ENCODE assay signal across 18 cellular contexts in genomic region chr13:99257291-99257690, GRCh38. TPM values are rescaled to one million over a fixed set of nuclear protein-coding genes. Genes with fewer than 3 reads are reported as not detected.
DNase-seq lines count a peak whose midpoint lies in the region; ATAC-seq, FAIRE-seq and TF ChIP-seq lines count a peak whose summit lies in the region.
"Had no signal": no experiment of that assay in that cellular context is flagged by ENCODE, and none has a peak within 500 bp of the region (broad histone marks: within the 10 kb centered on the region; RNA-seq: fewer than 3 reads in every experiment).

No MANE protein-coding gene starts in this region.

- CTCF ChIA-PET in CD8-positive, alpha-beta memory T cell (lab: Charles Lee), result interaction anchor here (1.5 to 4.4 kb wide), 4 partner anchors 11 to 103 kb away, joined by 4 to 68 read pairs (median 13); partner anchors contain the start of gene UBAC2
- CTCF ChIA-PET in activated CD4-positive, alpha-beta memory T cell treated with anti-CD3 and anti-CD28 coated beads for 36 hours (lab: Charles Lee), result interaction anchor here (1.1 to 3.8 kb wide), 8 partner anchors 8 to 178 kb away, joined by 3 to 38 read pairs (median 6); no protein-coding TSS in a partner anchor
- CTCF ChIA-PET in naive thymus-derived CD4-positive, alpha-beta T cell (lab: Charles Lee), result interaction anchor here (0.7 to 2.9 kb wide), 10 partner anchors 9 to 81 kb away, joined by 3 to 17 read pairs (median 6); partner anchors contain the start of gene UBAC2

- peak overlapping the region in 5 of 8 donors; percentile 55 to 89 (median 72) for H3K27ac Mint-ChIP-seq in CD8-positive, alpha-beta memory T cell
- H3K27ac Mint-ChIP-seq in activated CD4-positive, alpha-beta memory T cell treated with anti-CD3 and anti-CD28 coated beads for 36 hours, result no peak overlapping the region
- peak overlapping the region in 7 of 9 donors; percentile 46 to 95 (median 92) for H3K27ac Mint-ChIP-seq in naive thymus-derived CD4-positive, alpha-beta T cell

- no peaks in the 10 kb centered on the region for H3K9me2 ChIP-seq in Karpas-422 (replicated peaks; ENCODE audit: insufficient read depth, low read length)

- H3K4me1 Mint-ChIP-seq in CD8-positive, alpha-beta memory T cell, result peaks cover 60 to 82% (median 74%) of the 10 kb centered on the region in 3 donors
- H3K4me1 Mint-ChIP-seq in activated CD4-positive, alpha-beta memory T cell treated with anti-CD3 and anti-CD28 coated beads for 36 hours (ENCODE audit: low read depth), result peaks cover 68% of the 10 kb centered on the region
- peaks cover 30 to 81% (median 61%) of the 10 kb centered on the region in 7 donors for H3K4me1 Mint-ChIP-seq in naive thymus-derived CD4-positive, alpha-beta T cell

- TF ChIP-seq CTCF in GM13976 (IDR thresholded peaks at IDR 0.05; ENCODE audit: borderline replicate concordance, control extremely low read depth, extremely low read depth, insufficient read depth, missing control alignments), result no peak

- peak overlapping the region; percentile 73 for H3K9ac ChIP-seq in Karpas-422 (ENCODE audit: low read length)

- peak overlapping the region; percentile 91 for H3K4me2 ChIP-seq in Karpas-422 (ENCODE audit: low read depth, low read length, poor library complexity, severe bottlenecking)

- no peak for ATAC-seq in naive thymus-derived CD4-positive, alpha-beta T cell
- ATAC-seq: right lobe of liver had no signal

- DNase-seq in CD8-positive, alpha-beta memory T cell, result no peak
- peak; percentile 77 for DNase-seq in Karpas-422
- DNase-seq in activated CD4-positive, alpha-beta memory T cell treated with anti-CD3 and anti-CD28 coated beads for 36 hours, result no peak
- peak in 1 of 9 donors; percentile 41 for DNase-seq in naive thymus-derived CD4-positive, alpha-beta T cell
- no peak for DNase-seq in GM13976 (ENCODE audit: low spot score)
- DNase-seq in H4 (ENCODE audit: low spot score), result no peak
- DNase-seq in HTR-8/SVneo (ENCODE audit: insufficient read length, low spot score), result no peak
- DNase-seq: activated CD4-positive, alpha-beta T cell treated with anti-CD3 and anti-CD28 coated beads for 48 hours; heart left ventricle; islet precursor cell; NCI-H1092 treated with DMSO at 0.1 percent for 48 hours; NCI-H774; occipital lobe; right lobe of liver; thyroid gland had no signal

- FAIRE-seq in HTR-8/SVneo (lab: Jason Lieb, UNC), result no peak
- FAIRE-seq: bronchial epithelial cell had no signal

- peaks cover 10 to 52% (median 22%) of the 10 kb centered on the region in 3 donors for H3K36me3 Mint-ChIP-seq in CD8-positive, alpha-beta memory T cell
- peaks cover 30% of the 10 kb centered on the region for H3K36me3 Mint-ChIP-seq in activated CD4-positive, alpha-beta memory T cell treated with anti-CD3 and anti-CD28 coated beads for 36 hours
- H3K36me3 Mint-ChIP-seq in naive thymus-derived CD4-positive, alpha-beta T cell, result peaks cover 10 to 42% (median 37%) of the 10 kb centered on the region in 5 donors

- H3K79me2 ChIP-seq in Karpas-422 (ENCODE audit: low read length), result peaks cover 75% of the 10 kb centered on the region

- H3K9me3 ChIP-seq in CD8-positive, alpha-beta memory T cell (ENCODE audit: low read length), result no peaks in the 10 kb centered on the region
- no peaks in the 10 kb centered on the region for H3K9me3 ChIP-seq in Karpas-422 (ENCODE audit: low read length)
- H3K9me3 ChIP-seq in naive thymus-derived CD4-positive, alpha-beta T cell (ENCODE audit: control insufficient read depth in 2 of 3, low read length in 3 of 3), result no peaks in the 10 kb centered on the region
- H3K9me3 ChIP-seq: heart left ventricle, right lobe of liver, thyroid gland had no signal

- H3K27ac ChIP-seq in CD8-positive, alpha-beta memory T cell (ENCODE audit: low read depth, low read length), result no peak overlapping the region
- H3K27ac ChIP-seq in Karpas-422 (ENCODE audit: low read length), result peak overlapping the region; percentile 98
- H3K27ac ChIP-seq in naive thymus-derived CD4-positive, alpha-beta T cell (ENCODE audit: low read depth, low read length), result peak overlapping the region; percentile 81
- H3K27ac ChIP-seq: right lobe of liver, thyroid gland had no signal

- H3K4me3 ChIP-seq in CD8-positive, alpha-beta memory T cell (ENCODE audit: low read length), result peak overlapping the region; percentile 74
- H3K4me3 ChIP-seq in Karpas-422 (ENCODE audit: low read length), result peak overlapping the region; percentile 78
- peak overlapping the region; percentile 86 for H3K4me3 ChIP-seq in naive thymus-derived CD4-positive, alpha-beta T cell (ENCODE audit: low read length)
- H3K4me3 ChIP-seq: right lobe of liver, thyroid gland had no signal

- intact Hi-C loops in activated CD4-positive, alpha-beta memory T cell treated with anti-CD3 and anti-CD28 coated beads for 36 hours (cut with micrococcal nuclease), result loop anchor here (5.0 kb wide), 1 partner anchor 205 kb away; no protein-coding TSS in a partner anchor
- intact Hi-C loops in naive thymus-derived CD4-positive, alpha-beta T cell (cut with micrococcal nuclease), result loop anchor here in 1 of 2 donors (5.0 kb wide), 2 partner anchors 170 to 205 kb away; no protein-coding TSS in a partner anchor

- H3K27me3 ChIP-seq in CD8-positive, alpha-beta memory T cell (ENCODE audit: insufficient read depth, low read length, poor library complexity, severe bottlenecking), result no peaks in the 10 kb centered on the region
- H3K27me3 ChIP-seq in Karpas-422 (ENCODE audit: low read length), result no peaks in the 10 kb centered on the region
- no peaks in the 10 kb centered on the region for H3K27me3 ChIP-seq in naive thymus-derived CD4-positive, alpha-beta T cell (ENCODE audit: control insufficient read depth in 2 of 2, insufficient read depth in 2 of 2, low read length in 2 of 2)
- H3K27me3 ChIP-seq: heart left ventricle, right lobe of liver, thyroid gland had no signal

- peaks cover 11% of the 10 kb centered on the region for H3K36me3 ChIP-seq in CD8-positive, alpha-beta memory T cell (ENCODE audit: insufficient read depth, low read length)
- peaks cover 25% of the 10 kb centered on the region for H3K36me3 ChIP-seq in Karpas-422 (ENCODE audit: insufficient read depth, low read length)
- H3K36me3 ChIP-seq in naive thymus-derived CD4-positive, alpha-beta T cell (ENCODE audit: control insufficient read depth in 2 of 3, insufficient read depth in 3 of 3, low read length in 3 of 3), result peaks cover 5 to 23% (median 14%) of the 10 kb centered on the region in 3 experiments
- H3K36me3 ChIP-seq: thyroid gland had no signal

- peaks cover 15% of the 10 kb centered on the region for H4K20me1 ChIP-seq in Karpas-422 (ENCODE audit: insufficient read depth, low read depth, low read length)

- peak overlapping the region; percentile 84 to 95 (median 86) for H3K4me3 Mint-ChIP-seq in CD8-positive, alpha-beta memory T cell
- peak overlapping the region; percentile 62 for H3K4me3 Mint-ChIP-seq in activated CD4-positive, alpha-beta memory T cell treated with anti-CD3 and anti-CD28 coated beads for 36 hours
- H3K4me3 Mint-ChIP-seq in naive thymus-derived CD4-positive, alpha-beta T cell, result peak overlapping the region; percentile 85 to 98 (median 88)

- in situ Hi-C loops in GM13976 (cut with MboI; ENCODE audit: low sequenced_read_pairs, unreplicated experiment), result no loop called here

- POLR2A ChIA-PET in CD8-positive, alpha-beta memory T cell (lab: Charles Lee), result interaction anchor here (0.6 to 4.6 kb wide), 7 partner anchors 9 to 83 kb away, joined by 3 to 55 read pairs (median 6); partner anchors contain the start of gene UBAC2
- POLR2A ChIA-PET in activated CD4-positive, alpha-beta memory T cell treated with anti-CD3 and anti-CD28 coated beads for 36 hours (lab: Charles Lee), result interaction anchor here (1.0 to 2.1 kb wide), 7 partner anchors 9 to 178 kb away, joined by 3 to 22 read pairs (median 4); partner anchors contain the start of gene UBAC2
- POLR2A ChIA-PET in naive thymus-derived CD4-positive, alpha-beta T cell (lab: Charles Lee), result interaction anchor here (0.6 to 4.3 kb wide), 23 partner anchors 12 to 170 kb away, joined by 3 to 97 read pairs (median 5); partner anchors contain the start of gene UBAC2

- H3K9me3 Mint-ChIP-seq in CD8-positive, alpha-beta memory T cell, result no peaks in the 10 kb centered on the region
- H3K9me3 Mint-ChIP-seq in activated CD4-positive, alpha-beta memory T cell treated with anti-CD3 and anti-CD28 coated beads for 36 hours, result no peaks in the 10 kb centered on the region
- H3K9me3 Mint-ChIP-seq in naive thymus-derived CD4-positive, alpha-beta T cell, result peaks cover 0 to 9% (median 0%) of the 10 kb centered on the region in 11 donors
- H3K9me3 Mint-ChIP-seq: activated naive CD4-positive, alpha-beta T cell treated with anti-CD3 and anti-CD28 coated beads, Interleukin-2, amount 50 U/mL, for 72 hours had no signal

- no peak overlapping the region for H2AFZ ChIP-seq in Karpas-422 (ENCODE audit: low read length)

- no peaks in the 10 kb centered on the region for H3K27me3 Mint-ChIP-seq in CD8-positive, alpha-beta memory T cell
- no peaks in the 10 kb centered on the region for H3K27me3 Mint-ChIP-seq in activated CD4-positive, alpha-beta memory T cell treated with anti-CD3 and anti-CD28 coated beads for 36 hours
- H3K27me3 Mint-ChIP-seq in naive thymus-derived CD4-positive, alpha-beta T cell, result no peaks in the 10 kb centered on the region

- H3K4me1 ChIP-seq in CD8-positive, alpha-beta memory T cell (ENCODE audit: insufficient read depth, low read length), result peaks cover 63% of the 10 kb centered on the region
- peaks cover 68% of the 10 kb centered on the region for H3K4me1 ChIP-seq in Karpas-422 (ENCODE audit: low read length)
- H3K4me1 ChIP-seq in naive thymus-derived CD4-positive, alpha-beta T cell (ENCODE audit: control insufficient read depth in 2 of 2, insufficient read depth in 2 of 2, low read length in 2 of 2), result peaks cover 26 to 42% of the 10 kb centered on the region in 2 donors
- H3K4me1 ChIP-seq: thyroid gland had no signal

RNA-seq across cellular contexts. Expression of gene GPR18, which starts 0.9 kb away (rescaled TPM):
- total RNA-seq in CD8-positive, alpha-beta memory T cell, result 10 to 100 TPM; 15.2 to 16.2 TPM
- 32.4 TPM for polyA plus RNA-seq in CD8-positive, alpha-beta memory T cell
- total RNA-seq in Karpas-422 (2014; rRNA removed; shearing (Covaris generic); ENCODE audit: low replicate concordance), result 45.4 and 126 TPM in 2 replicates
- total RNA-seq in activated CD4-positive, alpha-beta memory T cell treated with anti-CD3 and anti-CD28 coated beads for 36 hours, result 1 to 10 TPM; 2.4 to 2.8 TPM
- 10 to 100 TPM; 11.5 to 40.4 (median 21.1) TPM for total RNA-seq in naive thymus-derived CD4-positive, alpha-beta T cell
- polyA plus RNA-seq in naive thymus-derived CD4-positive, alpha-beta T cell, result 10 to 100 TPM; 27.9 to 35.9 TPM
- total RNA-seq in H4 (2014; rRNA removed; shearing (Covaris generic)), result not detected in 2 replicates
- total RNA-seq: bronchial epithelial cell, IMR-90, occipital lobe had no signal
- polyA plus RNA-seq: IMR-90 had no signal

RNA-seq across cellular contexts. Expression of gene GPR183, which starts 49.9 kb away (rescaled TPM):
- total RNA-seq in CD8-positive, alpha-beta memory T cell, result 10 to 100 TPM; 61.5 to 62.8 TPM
- 232 TPM for polyA plus RNA-seq in CD8-positive, alpha-beta memory T cell
- total RNA-seq in Karpas-422 (2014; rRNA removed; shearing (Covaris generic); ENCODE audit: low replicate concordance), result 0.11 TPM in 1 of 2 replicates, not detected in the other
- 10 to 100 TPM; 46.4 to 47.1 TPM for total RNA-seq in activated CD4-positive, alpha-beta memory T cell treated with anti-CD3 and anti-CD28 coated beads for 36 hours
- 100 to 1,000 TPM in 4 of 5 experiments, 10 to 100 TPM in 1; 26.8 to 231 (median 112) TPM for total RNA-seq in naive thymus-derived CD4-positive, alpha-beta T cell
- polyA plus RNA-seq in naive thymus-derived CD4-positive, alpha-beta T cell, result 100 to 1,000 TPM; 234 to 241 TPM
- 0.14 and 0.17 TPM in 2 replicates for total RNA-seq in H4 (2014; rRNA removed; shearing (Covaris generic))
- total RNA-seq: bronchial epithelial cell had no signal

RNA-seq across cellular contexts. Expression of gene UBAC2, which starts 56.6 kb away (rescaled TPM):
- total RNA-seq in CD8-positive, alpha-beta memory T cell, result 10 to 100 TPM; 62.3 to 63.7 TPM
- 160 TPM for polyA plus RNA-seq in CD8-positive, alpha-beta memory T cell
- total RNA-seq in Karpas-422 (2014; rRNA removed; shearing (Covaris generic); ENCODE audit: low replicate concordance), result 50.6 and 58.3 TPM in 2 replicates
- 10 to 100 TPM; 51.8 to 54.5 TPM for total RNA-seq in activated CD4-positive, alpha-beta memory T cell treated with anti-CD3 and anti-CD28 coated beads for 36 hours
- 100 to 1,000 TPM in 2 of 5 experiments, 10 to 100 TPM in 3; 63.3 to 114 (median 90.2) TPM for total RNA-seq in naive thymus-derived CD4-positive, alpha-beta T cell
- polyA plus RNA-seq in naive thymus-derived CD4-positive, alpha-beta T cell, result 100 to 1,000 TPM; 142 TPM
- total RNA-seq in H4 (2014; rRNA removed; shearing (Covaris generic)), result 24.0 and 29.8 TPM in 2 replicates

Comparison
In these comparisons a context has a peak if more than half of its experiments do, and no peak if none do; other contexts are left out.
1. RNA of gene GPR183, which starts 49.9 kb away (total RNA-seq): 26.8 to 231 TPM in naive thymus-derived CD4-positive, alpha-beta T cell, 61.5 to 62.8 TPM in CD8-positive, alpha-beta memory T cell and 46.4 to 47.1 TPM in activated CD4-positive, alpha-beta memory T cell treated with anti-CD3 and anti-CD28 coated beads for 36 hours; 0.14 to 0.17 TPM in H4 and 0.11 TPM in Karpas-422; every median in the first group is over 10 times any median in the second.
2. Peak in every context shown above with its lines, with median percentiles within 50 percentile points of each other: H3K4me3 ChIP-seq and H3K4me3 Mint-ChIP-seq.